9 cellular contexts compared by ENCODE assay signal in genomic region chr22:40818192-40818746, GRCh38. TPM values are rescaled to one million over a fixed set of nuclear protein-coding genes. Genes with fewer than 3 reads are reported as not detected.
DNase-seq lines count a peak whose midpoint lies in the region; ATAC-seq and TF ChIP-seq lines count a peak whose summit lies in the region.
"Had no signal": no experiment of that assay in that cellular context is flagged by ENCODE, and none has a peak within 500 bp of the region (broad histone marks: within the 10 kb centered on the region; RNA-seq: fewer than 3 reads in every experiment).

No MANE protein-coding gene starts in this region.

- intact Hi-C loops in cardiac septum (cut with DNase I): loop anchor here (5.0 kb wide), 1 partner anchor 39 kb away; the partner anchor contains the start of genes ST13 and XPNPEP3
- intact Hi-C loops in tibial artery (cut with DNase I; ENCODE audit: low total_unique reads): loop anchor here (5.0 kb wide), 1 partner anchor 151 kb away; no protein-coding TSS in a partner anchor

- peaks cover 4% of the 10 kb centered on the region for H3K36me3 Mint-ChIP-seq in activated T-cell treated with anti-CD3 and anti-CD28 coated beads, Interleukin-2, amount 50 U/mL, for 4 hours (ENCODE audit: insufficient read depth)

- peak overlapping the region; percentile 65 to 89 for H3K4me3 ChIP-seq in right atrium auricular region
- peak overlapping the region; percentile 99 for H3K4me3 ChIP-seq in iPS-18c (ENCODE audit: insufficient read depth, low read depth, low read length)
- H3K4me3 ChIP-seq in tibial artery: peak overlapping the region; percentile 69 to 93

- no peaks in the 10 kb centered on the region for H3K27me3 Mint-ChIP-seq in activated T-cell treated with anti-CD3 and anti-CD28 coated beads, Interleukin-2, amount 50 U/mL, for 4 hours (ENCODE audit: low read depth)

- no peak for ATAC-seq in activated T-cell treated with anti-CD3 and anti-CD28 coated beads, Interleukin-2, amount 50 U/mL, for 4 hours
- ATAC-seq in HG02840 (IDR thresholded peaks at IDR 0.05; ENCODE audit: low FRiP score, unreplicated experiment): no peak

- no peak for DNase-seq in right atrium auricular region (ENCODE audit: low spot score)
- no peak for DNase-seq in cardiac septum (ENCODE audit: low spot score)
- DNase-seq in activated T-cell treated with anti-CD3 and anti-CD28 coated beads, Interleukin-2, amount 50 U/mL, for 4 hours: no peak
- no peak for DNase-seq in tibial artery
- no peak for DNase-seq in NCI-H2107 treated with DMSO at 0.1 percent for 48 hours (lab: John Stamatoyannopoulos, UW; ENCODE audit: unreplicated experiment)
- no peak for DNase-seq in MV-4-11 (lab: John Stamatoyannopoulos, UW)

- TF ChIP-seq CTCF in right atrium auricular region (IDR thresholded peaks at IDR 0.05) (no peak), tibial artery (IDR thresholded peaks at IDR 0.05) (no peak)

- no peaks in the 10 kb centered on the region for H3K9me3 Mint-ChIP-seq in activated T-cell treated with anti-CD3 and anti-CD28 coated beads, Interleukin-2, amount 50 U/mL, for 4 hours

- H3K4me1 Mint-ChIP-seq in activated T-cell treated with anti-CD3 and anti-CD28 coated beads, Interleukin-2, amount 50 U/mL, for 4 hours (ENCODE audit: low read depth): peaks cover 30% of the 10 kb centered on the region

- H3K4me3 Mint-ChIP-seq in activated T-cell treated with anti-CD3 and anti-CD28 coated beads, Interleukin-2, amount 50 U/mL, for 4 hours: peak overlapping the region; percentile 96

- H3K9me3 ChIP-seq in right atrium auricular region (no peaks in the 10 kb centered on the region), iPS-18c (ENCODE audit: control insufficient read depth, insufficient read depth, low read length) (no peaks in the 10 kb centered on the region), tibial artery (no peaks in the 10 kb centered on the region)

- H3K27ac ChIP-seq in right atrium auricular region: no peak overlapping the region
- H3K27ac ChIP-seq in tibial artery: peak overlapping the region in 1 of 2 donors; percentile 88

- H3K4me1 ChIP-seq in right atrium auricular region (peaks cover 0 to 21% of the 10 kb centered on the region in 2 donors), tibial artery (peaks cover 0 to 29% (median 16%) of the 10 kb centered on the region in 4 donors)

- peaks cover 3% of the 10 kb centered on the region for H3K36me3 ChIP-seq in right atrium auricular region
- peaks cover 0 to 7% (median 0%) of the 10 kb centered on the region in 3 donors for H3K36me3 ChIP-seq in tibial artery

- H3K27me3 ChIP-seq in right atrium auricular region (no peaks in the 10 kb centered on the region), tibial artery (no peaks in the 10 kb centered on the region)

RNA-seq across cellular contexts. Expression of gene SLC25A17, which starts 0.9 kb away (rescaled TPM):
- 1 to 10 TPM; 5.5 to 7.2 TPM for total RNA-seq in right atrium auricular region
- 4.5 TPM for total RNA-seq in cardiac septum
- 10 to 100 TPM; 30.1 to 38.4 (median 31.6) TPM for total RNA-seq in activated T-cell treated with anti-CD3 and anti-CD28 coated beads, Interleukin-2, amount 50 U/mL, for 4 hours

RNA-seq across cellular contexts. Expression of gene ST13, which starts 38.2 kb away (rescaled TPM):
- total RNA-seq in right atrium auricular region (100 to 1,000 TPM; 101 to 105 TPM), cardiac septum (187 TPM)
- total RNA-seq in activated T-cell treated with anti-CD3 and anti-CD28 coated beads, Interleukin-2, amount 50 U/mL, for 4 hours: 100 to 1,000 TPM; 243 to 270 (median 253) TPM

RNA-seq across cellular contexts. Expression of gene XPNPEP3, which starts 38.7 kb away (rescaled TPM):
- total RNA-seq in right atrium auricular region (10 to 100 TPM in 1 of 2 donors, 1 to 10 TPM in 1; 9.4 to 12.5 TPM), cardiac septum (22.0 TPM)
- total RNA-seq in activated T-cell treated with anti-CD3 and anti-CD28 coated beads, Interleukin-2, amount 50 U/mL, for 4 hours: 10 to 100 TPM; 16.7 to 24.7 (median 22.3) TPM

RNA-seq across cellular contexts. Expression of gene DNAJB7, which starts 43.6 kb away (rescaled TPM):
- total RNA-seq in right atrium auricular region (not detected), cardiac septum (not detected)
- not detected for total RNA-seq in activated T-cell treated with anti-CD3 and anti-CD28 coated beads, Interleukin-2, amount 50 U/mL, for 4 hours
- total RNA-seq: dermis microvascular lymphatic vessel endothelial cell had no signal
